Comparison of ENCODE assay signal across 8 cellular contexts in the genomic region with DNA sequence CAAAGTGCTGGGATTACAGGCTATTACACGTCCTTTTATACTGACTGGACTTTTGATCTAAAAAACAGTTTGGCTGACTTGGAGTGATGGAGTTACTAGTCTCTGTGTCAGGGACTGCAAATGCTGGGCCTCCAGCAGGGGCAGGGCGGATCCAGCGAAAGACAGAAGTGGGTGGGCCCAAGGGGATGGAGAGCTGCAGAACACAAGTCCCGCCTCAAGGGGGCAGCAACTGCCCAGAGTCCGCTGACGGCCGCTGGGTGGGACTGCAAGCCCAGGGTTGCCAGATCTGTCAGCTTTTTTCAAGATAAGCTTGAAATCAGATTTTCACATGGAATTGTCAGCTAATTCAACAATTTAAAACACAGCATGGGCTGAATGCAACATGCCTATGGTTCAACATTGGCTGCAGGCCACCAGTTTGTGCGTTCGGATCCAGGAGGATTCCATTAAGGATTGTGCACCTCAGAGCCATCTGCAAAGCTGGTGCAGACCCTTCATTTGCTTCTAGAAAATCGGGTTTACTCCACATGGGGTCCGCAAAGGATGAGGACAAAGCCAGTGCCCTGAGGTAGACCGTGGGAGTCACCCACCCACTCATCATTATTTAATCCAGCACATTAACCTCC. TPM values are rescaled to one million over a fixed set of nuclear protein-coding genes. Genes with fewer than 3 reads are reported as not detected.
DNase-seq lines count a peak whose midpoint lies in the region; TF ChIP-seq lines count a peak whose summit lies in the region.

No MANE protein-coding gene starts in this region.

- H3K27ac ChIP-seq in SJSA1 (no peak overlapping the region), substantia nigra (ENCODE audit: low read depth, low read length, poor library complexity, severe bottlenecking) (peak overlapping the region; percentile 88)

- no peaks in the 10 kb centered on the region for H3K9me3 ChIP-seq in SJSA1 (replicated peaks)

- in situ Hi-C loops in G401 (cut with HindIII; ENCODE audit: low sequenced_read_pairs) = loop anchor here (10.0 kb wide), 1 partner anchor 99 kb away; a partner anchor contains a TSS

- H3K4me3 ChIP-seq in HFF-Myc (replicated peaks; ENCODE audit: low read depth, low read length) = no peak overlapping the region
- H3K4me3 ChIP-seq in SJSA1 = no peak overlapping the region

- peaks cover 35% of the 10 kb centered on the region for H3K4me1 ChIP-seq in SJSA1 (replicated peaks)

- DNase-seq in G401 (ENCODE audit: low spot score) (peak; percentile 94), HFF-Myc (ENCODE audit: extremely low read depth, low read depth) (peak; percentile 65), NCI-H1092 (lab: John Stamatoyannopoulos, UW) (peak; percentile 88), SJSA1 (ENCODE audit: low read depth in 1 of 2, low spot score in 2 of 2) (peak; percentile 80 to 90), activated gamma-delta T cell (lab: John Stamatoyannopoulos, UW) (peak; percentile 63), fibroblast of the conjunctiva (ENCODE audit: low read depth) (peak; percentile 91), nucleus accumbens (lab: John Stamatoyannopoulos, UW) (peak in 55 of 56 donors; percentile 31 to 93 (median 84)), substantia nigra (lab: John Stamatoyannopoulos, UW) (peak; percentile 30 to 93 (median 85))

- H3K36me3 ChIP-seq in SJSA1 = peaks cover 62% of the 10 kb centered on the region

- TF ChIP-seq CTCF in HFF-Myc (IDR thresholded peaks at IDR 0.05; ENCODE audit: low read depth, low read length, missing control alignments) = peak; percentile 97

- no peaks in the 10 kb centered on the region for H3K27me3 ChIP-seq in SJSA1 (replicated peaks)

RNA-seq across cellular contexts. Expression of a gene that starts 10.7 kb away (rescaled TPM):
- total RNA-seq in G401 (2014; rRNA removed; shearing (Covaris generic)) = 130 and 147 TPM in 2 replicates
- total RNA-seq in SJSA1 (2014; rRNA removed; shearing (Covaris generic)) = 325 and 537 TPM in 2 replicates

RNA-seq across cellular contexts. Expression of a gene that starts 20.0 kb away (rescaled TPM):
- total RNA-seq in G401 (2014; rRNA removed; shearing (Covaris generic)) = 17.4 and 18.3 TPM in 2 replicates
- 2.9 and 3.1 TPM in 2 replicates for total RNA-seq in SJSA1 (2014; rRNA removed; shearing (Covaris generic))

RNA-seq across cellular contexts. Expression of a gene that starts 36.2 kb away (rescaled TPM):
- 28.9 and 29.4 TPM in 2 replicates for total RNA-seq in G401 (2014; rRNA removed; shearing (Covaris generic))
- 5.9 and 9.5 TPM in 2 replicates for total RNA-seq in SJSA1 (2014; rRNA removed; shearing (Covaris generic))
